In the genomic region with DNA sequence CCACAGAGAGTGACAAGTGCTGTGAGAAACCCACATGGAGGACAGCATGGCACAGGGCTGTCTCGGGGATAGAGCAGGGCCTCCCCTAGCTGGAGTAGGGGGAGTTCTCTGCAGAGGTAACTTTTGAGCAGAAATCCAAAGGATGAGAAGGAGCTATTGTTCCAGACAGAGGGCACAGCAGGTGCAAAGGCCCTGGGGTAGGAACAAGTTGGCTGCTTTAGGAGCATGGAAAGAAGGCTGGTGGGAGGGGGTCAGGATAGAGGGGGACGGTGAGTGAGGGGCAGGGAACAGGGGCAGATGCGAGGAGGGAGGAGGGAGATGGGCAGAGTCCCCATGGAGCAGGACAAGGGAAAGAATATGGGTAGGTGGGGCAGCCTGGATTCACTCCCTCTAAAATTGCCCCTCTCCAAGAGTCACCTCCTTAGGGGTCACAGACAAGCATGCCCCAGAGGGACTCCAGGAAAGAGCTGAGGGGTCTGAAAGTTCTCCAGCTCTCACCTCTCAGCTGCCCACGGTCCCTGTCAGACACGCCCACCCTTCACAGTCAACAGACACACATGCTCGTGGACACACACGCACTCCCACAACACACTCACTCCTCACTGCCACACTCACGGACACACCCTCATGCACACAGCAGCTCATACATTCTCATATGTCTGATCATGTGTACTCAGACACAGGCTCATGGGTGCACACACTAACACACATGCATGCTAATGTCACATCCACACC, we compare ENCODE assay signal across 19 cellular contexts.
"Had no signal": no experiment of that assay in that cellular context is flagged by ENCODE, and none has a peak within 500 bp of the region (broad histone marks: within the 10 kb centered on the region; RNA-seq: fewer than 3 reads in every experiment).

No MANE protein-coding gene starts in this region.

- H3K27ac Mint-ChIP-seq: activated CD4-positive, alpha-beta T cell treated with anti-CD3 and anti-CD28 coated beads for 36 hours; activated CD8-positive, alpha-beta T cell treated with anti-CD3 and anti-CD28 coated beads for 36 hours; activated naive CD4-positive, alpha-beta T cell treated with anti-CD3 and anti-CD28 coated beads, Interleukin-2, amount 50 U/mL, for 72 hours; activated T-cell treated with anti-CD3 and anti-CD28 coated beads, Interleukin-2, amount 50 U/mL, for 72 hours had no signal

- H3K36me3 ChIP-seq: Peyer's patch, SJCRH30 had no signal

- H3K9me3 ChIP-seq: Peyer's patch, SJCRH30, SK-N-SH had no signal

- H3K4me2 ChIP-seq: SK-N-SH had no signal

- H3K27me3 ChIP-seq: Peyer's patch, SJCRH30 had no signal

- H3K27ac ChIP-seq: Peyer's patch, RWPE1, SJCRH30, VCaP had no signal

- H3K4me3 Mint-ChIP-seq: activated CD4-positive, alpha-beta T cell treated with anti-CD3 and anti-CD28 coated beads for 36 hours; activated CD8-positive, alpha-beta T cell treated with anti-CD3 and anti-CD28 coated beads for 36 hours; activated T-cell treated with anti-CD3 and anti-CD28 coated beads, Interleukin-2, amount 50 U/mL, for 72 hours had no signal

- H3K27me3 Mint-ChIP-seq: activated CD4-positive, alpha-beta T cell treated with anti-CD3 and anti-CD28 coated beads for 36 hours; activated CD8-positive, alpha-beta T cell treated with anti-CD3 and anti-CD28 coated beads for 36 hours had no signal

- ATAC-seq: activated CD4-positive, alpha-beta T cell treated with anti-CD3 and anti-CD28 coated beads for 36 hours; activated CD8-positive, alpha-beta T cell treated with anti-CD3 and anti-CD28 coated beads for 36 hours; activated naive CD4-positive, alpha-beta T cell treated with anti-CD3 and anti-CD28 coated beads, Interleukin-2, amount 50 U/mL, for 72 hours; activated T-cell treated with anti-CD3 and anti-CD28 coated beads, Interleukin-2, amount 50 U/mL, for 72 hours had no signal

- H3K9ac ChIP-seq: SK-N-SH had no signal

- DNase-seq: activated CD4-positive, alpha-beta T cell treated with anti-CD3 and anti-CD28 coated beads for 36 hours; activated CD8-positive, alpha-beta memory T cell treated with anti-CD3 and anti-CD28 coated beads, Interleukin-2, amount 50 U/mL, for 4 hours; activated CD8-positive, alpha-beta T cell treated with anti-CD3 and anti-CD28 coated beads for 36 hours; activated T-cell treated with anti-CD3 and anti-CD28 coated beads, Interleukin-2, amount 50 U/mL, for 72 hours; cerebellar nuclear complex; Kasumi-1; NCI-H1105 treated with DMSO at 0.1 percent for 48 hours; NCI-H1436 treated with DMSO at 0.1 percent for 48 hours; NCI-H187; NCI-H2081; NCI-H510A treated with DMSO at 0.1 percent for 48 hours; Peyer's patch; Right ventricle myocardium superior; SJCRH30; SK-N-SH; T-helper 1 cell had no signal

- H3K4me1 ChIP-seq: Peyer's patch, SJCRH30 had no signal

- H3K4me3 ChIP-seq: Peyer's patch, SJCRH30 had no signal

- H3K4me1 Mint-ChIP-seq: activated CD4-positive, alpha-beta T cell treated with anti-CD3 and anti-CD28 coated beads for 36 hours had no signal
